Comparison of ENCODE assay signal across 8 cellular contexts in genomic region chr17:58517378-58517927, GRCh38. TPM values are rescaled to one million over a fixed set of nuclear protein-coding genes. Genes with fewer than 3 reads are reported as not detected.
DNase-seq lines count a peak whose midpoint lies in the region; ATAC-seq, FAIRE-seq and TF ChIP-seq lines count a peak whose summit lies in the region.

No MANE protein-coding gene starts in this region.

- H3K36me3 Mint-ChIP-seq in H9 (ENCODE audit: insufficient read depth in 1 of 3, low read depth in 3 of 3) (peaks cover 0 to 5% (median 3%) of the 10 kb centered on the region in 3 experiments; a peak in 1 of 7 replicates), astrocyte (ENCODE audit: low read depth, unreplicated experiment) (no peaks in the 10 kb centered on the region)

- H4K20me1 ChIP-seq in H9 (ENCODE audit: control insufficient read depth, insufficient read depth, insufficient read length) (no peaks in the 10 kb centered on the region), astrocyte (ENCODE audit: insufficient read depth, low read length) (peaks cover 13% of the 10 kb centered on the region)

- H3K9me3 Mint-ChIP-seq in H9 (no peaks in the 10 kb centered on the region; a peak in 2 of 5 replicates), astrocyte (ENCODE audit: unreplicated experiment) (no peaks in the 10 kb centered on the region)

- no peak overlapping the region for H4K91ac ChIP-seq in H9 (ENCODE audit: insufficient read length, low read depth, low read length)

- H2AK5ac ChIP-seq in H9 (ENCODE audit: insufficient read length, low read length) = no peak overlapping the region

- H3K9ac ChIP-seq in H9 (ENCODE audit: extremely low read depth, insufficient read length, low read length) = peak overlapping the region; percentile 74
- peak overlapping the region; percentile 67 for H3K9ac ChIP-seq in astrocyte (ENCODE audit: low read length)

- H2BK15ac ChIP-seq in H9 (ENCODE audit: low read depth, low read length) = no peak overlapping the region

- intact Hi-C loops in A673 (cut with micrococcal nuclease; ENCODE audit: unreplicated experiment) = loop anchor here (10.0 kb wide), 2 partner anchors 177 to 637 kb away; partner anchors contain the start of genes PRR11, RAD51C, SKA2 and TEX14

- H3K79me2 ChIP-seq in H9 (ENCODE audit: insufficient read depth, low read length) (no peaks in the 10 kb centered on the region), astrocyte (ENCODE audit: insufficient read depth, low read length) (peaks cover 5% of the 10 kb centered on the region)

- peaks cover 29 to 38% of the 10 kb centered on the region in 2 experiments for H3K4me1 Mint-ChIP-seq in H9
- peaks cover 13% of the 10 kb centered on the region for H3K4me1 Mint-ChIP-seq in astrocyte (ENCODE audit: low read depth, unreplicated experiment)

- no peak for TF ChIP-seq CTCF in A673 (conservative IDR thresholded peaks at IDR 0.05; ENCODE audit: low read depth, low read length)
- TF ChIP-seq CTCF in H9 (conservative IDR thresholded peaks at IDR 0.05) = no peak
- TF ChIP-seq CTCF in astrocyte (IDR thresholded peaks at IDR 0.05; ENCODE audit: insufficient read depth, low read depth, low read length) = no peak
- no peak for TF ChIP-seq CTCF in lung (IDR thresholded peaks at IDR 0.05; ENCODE audit: control extremely low read depth, extremely low read depth)
- no peak for TF ChIP-seq CTCF in GM13976 (IDR thresholded peaks at IDR 0.05; ENCODE audit: borderline replicate concordance, control extremely low read depth, extremely low read depth, insufficient read depth, missing control alignments)

- no peak overlapping the region for H4K8ac ChIP-seq in H9 (replicated peaks; ENCODE audit: insufficient read length, low read depth, low read length)

- H3K4me3 ChIP-seq in A673 (ENCODE audit: low read depth, low read length, poor library complexity, severe bottlenecking) = peak overlapping the region; percentile 78
- peak overlapping the region; percentile 59 for H3K4me3 ChIP-seq in astrocyte (ENCODE audit: insufficient read depth, low read depth, low read length)
- peak overlapping the region; percentile 63 for H3K4me3 ChIP-seq in lung

- H3K18ac ChIP-seq in H9 (ENCODE audit: insufficient read length, low read depth, low read length) = peak overlapping the region; percentile 9

- H3K27ac Mint-ChIP-seq in H9 = peak overlapping the region; percentile 65 to 97 (median 91); a peak in 4 of 7 replicates
- H3K27ac Mint-ChIP-seq in astrocyte (ENCODE audit: unreplicated experiment) = no peak overlapping the region

- H3K4me1 ChIP-seq in A673 (ENCODE audit: insufficient read depth, low read length, poor library complexity, severe bottlenecking) = peaks cover 20% of the 10 kb centered on the region
- H3K4me1 ChIP-seq in H9 (ENCODE audit: insufficient read depth, low read length) = peaks cover 3% of the 10 kb centered on the region; the same call in 1 of the 2 replicates
- H3K4me1 ChIP-seq in astrocyte (ENCODE audit: insufficient read depth, low read length) = peaks cover 22% of the 10 kb centered on the region
- H3K4me1 ChIP-seq in lung (ENCODE audit: control insufficient read depth in 2 of 2, insufficient read depth in 2 of 2, low read length in 2 of 2) = peaks cover 0 to 11% of the 10 kb centered on the region in 2 donors

- H3K4me3 Mint-ChIP-seq in H9 (peak overlapping the region; percentile 95 to 96), astrocyte (ENCODE audit: unreplicated experiment) (peak overlapping the region; percentile 93)

- no peak for ATAC-seq in lung (ENCODE audit: insufficient read depth, low FRiP score)

- H3K9me3 ChIP-seq in A673 (ENCODE audit: low read depth, low read length, poor library complexity, severe bottlenecking) = no peaks in the 10 kb centered on the region
- H3K9me3 ChIP-seq in H9 (ENCODE audit: control insufficient read depth, low read depth, low read length) = no peaks in the 10 kb centered on the region
- H3K9me3 ChIP-seq in astrocyte (ENCODE audit: insufficient read depth, low read depth, low read length) = no peaks in the 10 kb centered on the region
- no peaks in the 10 kb centered on the region for H3K9me3 ChIP-seq in lung (ENCODE audit: control insufficient read depth in 2 of 2, insufficient read depth in 1 of 2, low read length in 1 of 2)

- no peaks in the 10 kb centered on the region for H3K27me3 ChIP-seq in A673 (replicated peaks; ENCODE audit: insufficient read depth, low read depth, low read length, poor library complexity)
- H3K27me3 ChIP-seq in H9 (ENCODE audit: insufficient read depth, low read length) = no peaks in the 10 kb centered on the region
- H3K27me3 ChIP-seq in astrocyte (ENCODE audit: insufficient read depth, low read length) = no peaks in the 10 kb centered on the region
- H3K27me3 ChIP-seq in lung (ENCODE audit: control insufficient read depth, insufficient read depth) = no peaks in the 10 kb centered on the region

- no peak overlapping the region for H3K4ac ChIP-seq in H9 (ENCODE audit: low read depth, low read length)

- DNase-seq in A673 (ENCODE audit: low spot score) = no peak
- no peak for DNase-seq in H9
- DNase-seq in astrocyte (ENCODE audit: low read depth) = no peak
- DNase-seq in lung (ENCODE audit: low spot score) = no peak
- no peak for DNase-seq in erythroblast (lab: John Stamatoyannopoulos, UW)
- no peak for DNase-seq in central memory CD4-positive, alpha-beta T cell
- no peak for DNase-seq in GM13976 (ENCODE audit: low spot score)
- no peak for DNase-seq in SKM-1 treated with dmso at 0.1 percent for 144 hours (lab: John Stamatoyannopoulos, UW; ENCODE audit: unreplicated experiment)

- H3K23ac ChIP-seq in H9 (ENCODE audit: insufficient read length, low read depth, low read length) = no peak overlapping the region

- TF ChIP-seq POLR2A in erythroblast (IDR thresholded peaks at IDR 0.05; ENCODE audit: low read length) = no peak

- POLR2A ChIA-PET in A673 (lab: Charles Lee; ENCODE audit: low non-redundant PET) = interaction anchor here (0.6 kb wide), 2 partner anchors 264 to 462 kb away, joined by 5 to 6 read pairs; no protein-coding TSS in a partner anchor

- no peak overlapping the region for H3T11ph ChIP-seq in H9 (ENCODE audit: low read length)

- no peak overlapping the region for H2BK20ac ChIP-seq in H9 (ENCODE audit: low read depth, low read length, poor library complexity, severe bottlenecking)

- no TSS peak for BruUV-seq in A673 (replicated peaks; lab: Mats Ljungman, UMichigan)

- peaks cover 12% of the 10 kb centered on the region for H3K23me2 ChIP-seq in H9 (ENCODE audit: insufficient read length, low read depth, low read length, poor library complexity, severe bottlenecking)

- no peak overlapping the region for H2AFZ ChIP-seq in H9 (ENCODE audit: low read length)
- H2AFZ ChIP-seq in astrocyte (ENCODE audit: low read depth, low read length) = peak overlapping the region; percentile 77

- H2BK120ac ChIP-seq in H9 (ENCODE audit: low read depth, low read length, poor library complexity, severe bottlenecking) = no peak overlapping the region

- H2BK12ac ChIP-seq in H9 (ENCODE audit: insufficient read length, low read depth, low read length) = no peak overlapping the region

- in situ Hi-C loops in GM13976 (cut with MboI; ENCODE audit: low sequenced_read_pairs, unreplicated experiment) = no loop called here

- WGBS in H9 (ENCODE audit: extremely low coverage, insufficient read length, low lambda C conversion rate) = no CpG with 5 or more reads among the region's 27 CpGs
- WGBS in lung, 2 donors = 1 to 2% methylated on average over 19 to 27 of the region's 27 CpGs

- H3K14ac ChIP-seq in H9 (ENCODE audit: insufficient read depth, low read length) = peak overlapping the region; percentile 68

- H4K5ac ChIP-seq in H9 (ENCODE audit: insufficient read length, low read depth, low read length) = no peak overlapping the region

- H3K27ac ChIP-seq in A673 (ENCODE audit: low read depth, low read length, poor library complexity, severe bottlenecking) (peak overlapping the region; percentile 91), H9 (ENCODE audit: insufficient read length, low read depth, low read length) (peak overlapping the region; percentile 3), astrocyte (ENCODE audit: low read depth, low read length) (peak overlapping the region; percentile 2), lung (ENCODE audit: low read depth in 1 of 2, low read length in 1 of 2) (peak overlapping the region; percentile 91 to 92)

- FAIRE-seq in astrocyte (lab: Jason Lieb, UNC) = no peak

- H3K27me3 Mint-ChIP-seq in H9 (ENCODE audit: low read depth) (no peaks in the 10 kb centered on the region), astrocyte (ENCODE audit: low read depth, unreplicated experiment) (peaks cover 9% of the 10 kb centered on the region)

- no peaks in the 10 kb centered on the region for H3K79me1 ChIP-seq in H9 (ENCODE audit: insufficient read depth, low read depth, low read length, poor library complexity, severe bottlenecking)

- CTCF ChIA-PET in A673 (lab: Charles Lee) = no interaction called here

- H3K56ac ChIP-seq in H9 (ENCODE audit: insufficient read length, low read depth, low read length) = no peak overlapping the region

- H3K4me2 ChIP-seq in H9 (ENCODE audit: insufficient read depth, insufficient read length, low read length) (peak overlapping the region; percentile 85), astrocyte (ENCODE audit: low read length) (peak overlapping the region; percentile 93)

- H3K36me3 ChIP-seq in A673 (ENCODE audit: insufficient read depth, low read length, poor library complexity, severe bottlenecking) (peaks cover 4% of the 10 kb centered on the region), astrocyte (ENCODE audit: insufficient read depth, low read length) (peaks cover under 1% of the 10 kb centered on the region), lung (ENCODE audit: control insufficient read depth in 2 of 2, insufficient read depth in 2 of 2, low read length in 2 of 2) (peaks cover 0 to 7% of the 10 kb centered on the region in 2 donors)

- no peak overlapping the region for H2BK5ac ChIP-seq in H9 (ENCODE audit: insufficient read length, low read length)

RNA-seq across cellular contexts. Expression of gene MTMR4, which starts 3.0 kb away (rescaled TPM):
- total RNA-seq in A673 (2021) (79.4 and 81.9 TPM in 2 replicates), H9 (2021) (20.7 and 31.2 TPM in 2 replicates), astrocyte (13.9 and 17.6 TPM in 2 replicates), lung (10 to 100 TPM; 41.4 to 46.1 TPM)
- 10 to 100 TPM; 12.9 to 21.0 TPM for polyA plus RNA-seq in lung

RNA-seq across cellular contexts. Expression of gene HSF5, which starts 29.2 kb away (rescaled TPM):
- total RNA-seq in A673 (2021) = 0.06 and 0.17 TPM in 2 replicates
- total RNA-seq in H9 (2021) = not detected in 2 replicates
- not detected in 2 replicates for total RNA-seq in astrocyte
- under 1 TPM; 0.12 to 0.17 TPM for total RNA-seq in lung
- polyA plus RNA-seq in lung = under 1 TPM; 0.02 to 0.03 TPM

Comparison
In these comparisons a context has a peak if more than half of its experiments do, and no peak if none do; other contexts are left out.
1. H3K27ac ChIP-seq: peak in every context shown above with its lines; median percentile 92 in lung; 91 in A673; 3 in H9; 2 in astrocyte.